ENCODE assay signal across 31 cellular contexts in genomic region chr16:59355704-59356103, GRCh38.
"Had no signal": no experiment of that assay in that cellular context is flagged by ENCODE, and none has a peak within 500 bp of the region (broad histone marks: within the 10 kb centered on the region; RNA-seq: fewer than 3 reads in every experiment).

No MANE protein-coding gene starts in this region.

- DNase-seq: activated CD4-positive, alpha-beta T cell treated with anti-CD3 and anti-CD28 coated beads for 36 hours; activated CD4-positive, alpha-beta T cell treated with anti-CD3 and anti-CD28 coated beads, Interleukin-2, amount 10 ng/mL, durations not matched to agents 7 days and 5 days; activated CD4-positive, alpha-beta T cell treated with anti-CD3 and anti-CD28 coated beads, Interleukin-2, amount 50 U/mL, for 48 hours; activated CD8-positive, alpha-beta T cell treated with anti-CD3 and anti-CD28 coated beads, Interleukin-2, amount 10 ng/mL, durations not matched to agents 7 days and 5 days; activated gamma-delta T cell; activated naive CD4-positive, alpha-beta T cell treated with Interleukin-2 at 50 U/mL for 16 hours; activated naive CD8-positive, alpha-beta T cell treated with anti-CD3 and anti-CD28 coated beads, Interleukin-2, amount 10 ng/mL, durations not matched to agents 7 days and 5 days; activated T-cell treated with anti-CD3 and anti-CD28 coated beads, Interleukin-2, amount 50 U/mL, for 24 hours; amygdala; NCI-H1092 treated with DMSO at 0.1 percent for 48 hours; NCI-H1417; NCI-H146; NCI-H187; NCI-H2029 treated with DMSO at 0.1 percent for 48 hours; NCI-H2107; NCI-H2171; NCI-H2227 treated with DMSO at 0.1 percent for 48 hours; NCI-H446; NCI-H510A treated with DMSO at 0.1 percent for 48 hours; NCI-H748 treated with DMSO at 0.1 percent for 48 hours; Right ventricle myocardium superior; SW 1271; T-helper 1 cell; T-helper 2 cell; T-helper 9 cell; WERI-Rb-1 had no signal

- H3K4me3 ChIP-seq: ascending aorta, cardiac muscle cell had no signal

- H3K4me1 ChIP-seq: ascending aorta had no signal

- H3K9me3 Mint-ChIP-seq: activated CD4-positive, alpha-beta T cell treated with anti-CD3 and anti-CD28 coated beads, Interleukin-2, amount 10 ng/mL, durations not matched to agents 7 days and 5 days; activated T-helper 2 cell treated with anti-CD3 and anti-CD28 coated beads, Interferon-gamma antibody, Interleukin-2, Interleukin-4, amounts not matched to agents 10 μg/mL and 5 μg/mL and 100 μg/mL, durations not matched to agents 14 hours and 24 hours and 36 hours had no signal

- H3K4me3 Mint-ChIP-seq: activated CD4-positive, alpha-beta T cell treated with anti-CD3 and anti-CD28 coated beads for 36 hours; activated CD4-positive, alpha-beta T cell treated with anti-CD3 and anti-CD28 coated beads, Interleukin-2, amount 10 ng/mL, durations not matched to agents 7 days and 5 days; activated CD8-positive, alpha-beta T cell treated with anti-CD3 and anti-CD28 coated beads, Interleukin-2, amount 10 ng/mL, durations not matched to agents 7 days and 5 days; activated naive CD4-positive, alpha-beta T cell treated with anti-CD3 and anti-CD28 coated beads, Interleukin-2, amount 50 U/mL, for 24 hours; activated naive CD8-positive, alpha-beta T cell treated with anti-CD3 and anti-CD28 coated beads, Interleukin-2, amount 10 ng/mL, durations not matched to agents 7 days and 5 days; activated T-cell treated with anti-CD3 and anti-CD28 coated beads, Interleukin-2, amount 50 U/mL, for 24 hours had no signal

- ATAC-seq: activated CD4-positive, alpha-beta T cell treated with anti-CD3 and anti-CD28 coated beads for 36 hours; activated CD8-positive, alpha-beta T cell treated with anti-CD3 and anti-CD28 coated beads, Interleukin-2, amount 10 ng/mL, durations not matched to agents 7 days and 5 days had no signal

- H3K27ac ChIP-seq: ascending aorta, cardiac muscle cell, KMS-11, WERI-Rb-1 had no signal

- H3K27me3 ChIP-seq: ascending aorta, cardiac muscle cell had no signal

- H3K36me3 Mint-ChIP-seq: activated naive CD4-positive, alpha-beta T cell treated with anti-CD3 and anti-CD28 coated beads, Interleukin-2, amount 50 U/mL, for 24 hours; activated naive CD8-positive, alpha-beta T cell treated with anti-CD3 and anti-CD28 coated beads, Interleukin-2, amount 10 ng/mL, durations not matched to agents 7 days and 5 days had no signal

- H3K9me3 ChIP-seq: ascending aorta had no signal

- H3K36me3 ChIP-seq: ascending aorta, cardiac muscle cell, WERI-Rb-1 had no signal

- H3K27me3 Mint-ChIP-seq: activated CD4-positive, alpha-beta T cell treated with anti-CD3 and anti-CD28 coated beads for 36 hours; activated CD4-positive, alpha-beta T cell treated with anti-CD3 and anti-CD28 coated beads, Interleukin-2, amount 10 ng/mL, durations not matched to agents 7 days and 5 days; activated naive CD4-positive, alpha-beta T cell treated with anti-CD3 and anti-CD28 coated beads, Interleukin-2, amount 50 U/mL, for 24 hours; activated T-cell treated with anti-CD3 and anti-CD28 coated beads, Interleukin-2, amount 50 U/mL, for 24 hours had no signal

- H3K4me1 Mint-ChIP-seq: activated CD4-positive, alpha-beta T cell treated with anti-CD3 and anti-CD28 coated beads for 36 hours; activated CD4-positive, alpha-beta T cell treated with anti-CD3 and anti-CD28 coated beads, Interleukin-2, amount 10 ng/mL, durations not matched to agents 7 days and 5 days; activated naive CD4-positive, alpha-beta T cell treated with anti-CD3 and anti-CD28 coated beads, Interleukin-2, amount 50 U/mL, for 24 hours; activated naive CD8-positive, alpha-beta T cell treated with anti-CD3 and anti-CD28 coated beads, Interleukin-2, amount 10 ng/mL, durations not matched to agents 7 days and 5 days had no signal

- H3K9ac ChIP-seq: KMS-11 had no signal

- H3K27ac Mint-ChIP-seq: activated CD4-positive, alpha-beta T cell treated with anti-CD3 and anti-CD28 coated beads for 36 hours; activated CD4-positive, alpha-beta T cell treated with anti-CD3 and anti-CD28 coated beads, Interleukin-2, amount 10 ng/mL, durations not matched to agents 7 days and 5 days; activated CD8-positive, alpha-beta T cell treated with anti-CD3 and anti-CD28 coated beads, Interleukin-2, amount 10 ng/mL, durations not matched to agents 7 days and 5 days; activated naive CD4-positive, alpha-beta T cell treated with anti-CD3 and anti-CD28 coated beads, Interleukin-2, amount 50 U/mL, for 24 hours; activated naive CD8-positive, alpha-beta T cell treated with anti-CD3 and anti-CD28 coated beads, Interleukin-2, amount 10 ng/mL, durations not matched to agents 7 days and 5 days; activated T-cell treated with anti-CD3 and anti-CD28 coated beads, Interleukin-2, amount 50 U/mL, for 24 hours; activated T-helper 2 cell treated with anti-CD3 and anti-CD28 coated beads, Interferon-gamma antibody, Interleukin-2, Interleukin-4, amounts not matched to agents 10 μg/mL and 5 μg/mL and 100 μg/mL, durations not matched to agents 14 hours and 24 hours and 36 hours had no signal
